30 cellular contexts compared by ENCODE assay signal in genomic region chr11:69251639-69252493, GRCh38. TPM values are rescaled to one million over a fixed set of nuclear protein-coding genes. Genes with fewer than 3 reads are reported as not detected.
DNase-seq lines count a peak whose midpoint lies in the region; ATAC-seq and FAIRE-seq lines count a peak whose summit lies in the region.
"Had no signal": no experiment of that assay in that cellular context is flagged by ENCODE, and none has a peak within 500 bp of the region (broad histone marks: within the 10 kb centered on the region; RNA-seq: fewer than 3 reads in every experiment).

No MANE protein-coding gene starts in this region.

- peaks cover 3 to 35% of the 10 kb centered on the region in 2 donors for H3K9me3 Mint-ChIP-seq in activated naive CD4-positive, alpha-beta T cell treated with anti-CD3 and anti-CD28 coated beads, Interleukin-2, amount 50 U/mL, for 72 hours
- H3K9me3 Mint-ChIP-seq: effector memory CD8-positive, alpha-beta T cell had no signal

- H2AFZ ChIP-seq in neuronal stem cell (ENCODE audit: low read length) = no peak overlapping the region
- H2AFZ ChIP-seq: GM23248 had no signal

- H3K27ac ChIP-seq in neuronal stem cell (replicated peaks; ENCODE audit: low read length) = no peak overlapping the region
- H3K27ac ChIP-seq: 22Rv1, colonic mucosa, GM23248, thoracic aorta had no signal

- no peak overlapping the region for H2BK120ac ChIP-seq in neuronal stem cell (ENCODE audit: low read depth, low read length)

- H2BK5ac ChIP-seq in neuronal stem cell (ENCODE audit: low read length) = peak overlapping the region; percentile 35

- H2BK12ac ChIP-seq in neuronal stem cell (ENCODE audit: low read length) = no peak overlapping the region

- DNase-seq in activated naive CD4-positive, alpha-beta T cell treated with anti-CD3 and anti-CD28 coated beads, Interleukin-2, amount 50 U/mL, for 16 hours = peak; percentile 2
- DNase-seq in activated naive CD4-positive, alpha-beta T cell treated with anti-CD3 and anti-CD28 coated beads, Interleukin-2, amount 50 U/mL, for 72 hours (ENCODE audit: low spot score in 2 of 2) = no peak
- DNase-seq in neuronal stem cell (ENCODE audit: low spot score) (no peak), urothelium cell line (ENCODE audit: low spot score) (peak; percentile 58), EL (no peak)
- DNase-seq: activated naive CD4-positive, alpha-beta T cell; activated T-cell treated with anti-CD3 and anti-CD28 coated beads, Interleukin-2, amount 50 U/mL, for 24 hours; CD4-positive, CD25-positive, alpha-beta regulatory T cell; colonic mucosa; effector memory CD8-positive, alpha-beta T cell; KBM-7; MM.1S; naive thymus-derived CD8-positive, alpha-beta T cell; NCI-H1417; NCI-H2107; NCI-H510A treated with DMSO at 0.1 percent for 48 hours; NK-92 treated with Interleukin-12 subunit alpha and Interleukin-12 subunit beta, amount 100 ng/mL, for 24 hours; retina; stimulated activated CD4-positive, alpha-beta T cell treated with anti-CD3 and anti-CD28 coated beads, Interleukin-4, amount 100 ng/mL, for 4 hours; stimulated activated naive CD4-positive, alpha-beta T cell had no signal

- H3K4me1 ChIP-seq in neuronal stem cell (ENCODE audit: control insufficient read depth in 2 of 2, insufficient read depth in 1 of 2, low read depth in 1 of 2, low read length in 2 of 2) = peaks cover 0 to 6% of the 10 kb centered on the region in 2 donors
- H3K4me1 ChIP-seq: colonic mucosa had no signal

- no peak overlapping the region for H2BK15ac ChIP-seq in neuronal stem cell (ENCODE audit: low read length)

- peaks cover 4 to 6% of the 10 kb centered on the region in 2 donors for H3K9me3 ChIP-seq in neuronal stem cell (replicated peaks in 1 of 2; ENCODE audit: control insufficient read depth in 2 of 2, insufficient read depth in 1 of 2, low read depth in 1 of 2, low read length in 2 of 2)
- H3K9me3 ChIP-seq: colonic mucosa, thoracic aorta had no signal

- no peak overlapping the region for H3K14ac ChIP-seq in neuronal stem cell (ENCODE audit: low read length)

- peak overlapping the region; percentile 74 for H3K18ac ChIP-seq in neuronal stem cell (ENCODE audit: low read length)

- no peak overlapping the region for H3K23ac ChIP-seq in neuronal stem cell (ENCODE audit: low read depth, low read length, poor library complexity)

- no peak overlapping the region for H3K4me3 ChIP-seq in neuronal stem cell (ENCODE audit: low read length in 2 of 2)
- H3K4me3 ChIP-seq: colonic mucosa, GM23248, thoracic aorta had no signal

- peaks cover 0 to 17% (median 0%) of the 10 kb centered on the region in 3 experiments for H3K27me3 ChIP-seq in neuronal stem cell (ENCODE audit: control insufficient read depth in 3 of 3, insufficient read depth in 3 of 3, low read depth in 1 of 3, low read length in 3 of 3)
- H3K27me3 ChIP-seq: colonic mucosa had no signal

- H4K91ac ChIP-seq in neuronal stem cell (ENCODE audit: low read depth, low read length, poor library complexity) = no peak overlapping the region

- H4K8ac ChIP-seq in neuronal stem cell (ENCODE audit: low read depth, low read length) = no peak overlapping the region

- no peaks in the 10 kb centered on the region for H3K36me3 ChIP-seq in neuronal stem cell (replicated peaks in 1 of 2; ENCODE audit: control insufficient read depth in 2 of 2, insufficient read depth in 2 of 2, low read length in 2 of 2)
- H3K36me3 ChIP-seq: colonic mucosa, thoracic aorta had no signal

- peak; percentile 23 for FAIRE-seq in urothelium cell line (lab: Jason Lieb, UNC)
- FAIRE-seq: bronchial epithelial cell had no signal

- H3K9ac ChIP-seq in neuronal stem cell (ENCODE audit: low read depth, low read length, poor library complexity) = no peak overlapping the region
- H3K9ac ChIP-seq: GM23248 had no signal

- H3K27ac Mint-ChIP-seq in activated naive CD4-positive, alpha-beta T cell treated with anti-CD3 and anti-CD28 coated beads, Interleukin-2, amount 50 U/mL, for 72 hours = no peak overlapping the region
- H3K27ac Mint-ChIP-seq: activated T-cell treated with anti-CD3 and anti-CD28 coated beads, Interleukin-2, amount 50 U/mL, for 24 hours; CD4-positive, CD25-positive, alpha-beta regulatory T cell; effector memory CD8-positive, alpha-beta T cell; mesothelial cell of epicardium; naive thymus-derived CD8-positive, alpha-beta T cell; T-helper 1 cell treated with Interleukin-12 subunit alpha and Interleukin-12 subunit beta and Interleukin-4 antibody, amounts not matched to agents 30 μg/mL and 1 μg/mL, for 36 hours had no signal

- WGBS in neuronal stem cell (ENCODE audit: extremely low coverage in 2 of 2, insufficient read length in 2 of 2, insufficient replicate concordance in 1 of 2), 2 donors = no CpG with 5 or more reads among the region's 31 CpGs

- no peak overlapping the region for H3K4ac ChIP-seq in neuronal stem cell (ENCODE audit: low read length)

- no peak overlapping the region for H3K4me2 ChIP-seq in neuronal stem cell (ENCODE audit: insufficient read depth, low read length, poor library complexity, severe bottlenecking)

- no peak for ATAC-seq in activated naive CD4-positive, alpha-beta T cell treated with anti-CD3 and anti-CD28 coated beads, Interleukin-2, amount 50 U/mL, for 72 hours
- ATAC-seq in esophagus mucosa (peak; percentile 63), GM18873 (IDR thresholded peaks at IDR 0.05; ENCODE audit: low FRiP score, unreplicated experiment) (no peak), GM19395 (IDR thresholded peaks at IDR 0.05; ENCODE audit: unreplicated experiment) (no peak)
- ATAC-seq: effector memory CD8-positive, alpha-beta T cell; naive thymus-derived CD8-positive, alpha-beta T cell had no signal

- peak overlapping the region; percentile 42 for H2AK5ac ChIP-seq in neuronal stem cell (ENCODE audit: low read depth, low read length)

- peaks cover 7 to 22% of the 10 kb centered on the region in 2 donors for H3K36me3 Mint-ChIP-seq in activated naive CD4-positive, alpha-beta T cell treated with anti-CD3 and anti-CD28 coated beads, Interleukin-2, amount 50 U/mL, for 72 hours
- H3K36me3 Mint-ChIP-seq: CD4-positive, CD25-positive, alpha-beta regulatory T cell; mesothelial cell of epicardium had no signal

- no peaks in the 10 kb centered on the region for H3K79me1 ChIP-seq in neuronal stem cell (ENCODE audit: low read depth, low read length)

RNA-seq across cellular contexts. Expression of gene MYEOV, which starts 42.1 kb away (rescaled TPM):
- total RNA-seq in activated naive CD4-positive, alpha-beta T cell treated with anti-CD3 and anti-CD28 coated beads, Interleukin-2, amount 50 U/mL, for 72 hours = not detected
- total RNA-seq in esophagus mucosa = 4.7 TPM
- polyA plus RNA-seq in neuronal stem cell (2013, experiment 1 of 2) = 0.08 TPM
- 0.26 TPM for polyA plus RNA-seq in neuronal stem cell (2013, experiment 2 of 2)
- total RNA-seq: naive thymus-derived CD8-positive, alpha-beta T cell; SK-MEL-5 had no signal
- polyA plus RNA-seq: CD4-positive, CD25-positive, alpha-beta regulatory T cell; naive thymus-derived CD8-positive, alpha-beta T cell had no signal

Comparison
In these comparisons a context has a peak if more than half of its experiments do, and no peak if none do; other contexts are left out.
1. DNase-seq: peak in activated naive CD4-positive, alpha-beta T cell treated with anti-CD3 and anti-CD28 coated beads, Interleukin-2, amount 50 U/mL, for 16 hours (single experiment) and urothelium cell line (single experiment); none in activated naive CD4-positive, alpha-beta T cell treated with anti-CD3 and anti-CD28 coated beads, Interleukin-2, amount 50 U/mL, for 72 hours (0 of 2), neuronal stem cell (single experiment) and EL (single experiment).